ENCODE assay signal across 8 cellular contexts in the genomic region with DNA sequence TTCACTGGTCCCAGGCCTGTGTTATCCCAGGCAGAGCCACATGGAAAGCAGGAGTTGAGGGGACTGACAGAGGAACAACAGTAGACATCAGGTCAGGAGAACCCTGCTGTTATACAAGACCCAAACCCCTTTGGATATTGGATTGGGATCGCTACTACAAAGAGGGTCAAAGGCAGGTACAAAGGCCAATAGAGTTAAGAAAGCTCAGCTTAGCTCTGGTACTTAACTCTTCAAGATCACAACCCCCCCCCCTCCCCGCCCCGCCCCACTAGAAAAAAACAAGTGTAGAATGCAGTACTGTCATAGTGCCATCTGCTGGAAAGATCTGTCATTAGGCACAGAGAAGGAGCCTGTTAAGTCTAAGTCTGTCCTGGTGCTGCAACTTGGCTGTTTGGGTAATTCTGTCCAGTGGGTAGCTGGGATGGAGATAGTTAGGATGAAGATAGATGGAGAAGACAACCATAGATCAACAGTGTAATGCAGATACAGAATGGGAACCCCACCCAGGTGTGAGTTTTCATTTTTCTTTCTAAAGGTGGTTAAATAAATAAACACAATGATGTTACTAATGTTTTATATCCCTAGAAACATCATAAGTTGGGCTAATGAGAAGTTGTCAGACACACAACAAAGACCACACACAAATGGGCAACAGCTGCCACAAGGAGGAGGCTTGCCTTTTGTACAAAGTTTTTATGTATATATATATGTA. TPM values are rescaled to one million over a fixed set of nuclear protein-coding genes. Genes with fewer than 3 reads are reported as not detected.
DNase-seq lines count a peak whose midpoint lies in the region; ATAC-seq, FAIRE-seq and TF ChIP-seq lines count a peak whose summit lies in the region.

No MANE protein-coding gene starts in this region.

- CTCF ChIA-PET in HepG2 (lab: Yijun Ruan, JAX; ENCODE audit: low intra/inter-chr PET ratio, low total read pairs), result interaction anchor here (0.8 to 6.2 kb wide), 7 partner anchors 28 to 343 kb away, joined by 3 to 67 read pairs (median 17); a partner anchor contains a TSS

- FAIRE-seq in HepG2 (lab: Jason Lieb, UNC), result peak; percentile 81

- no TSS peak for BruUV-seq in HepG2 (replicated peaks; lab: Mats Ljungman, UMichigan)

- no peaks in the 10 kb centered on the region for H3K9me3 ChIP-seq in HepG2 (ENCODE audit: low read length)
- no peaks in the 10 kb centered on the region for H3K9me3 ChIP-seq in thoracic aorta

- POLR2A ChIA-PET in HepG2 (lab: Yijun Ruan, JAX), result interaction anchor here (1.1 to 5.3 kb wide), 5 partner anchors 11 to 195 kb away, joined by 4 to 44 read pairs (median 8); a partner anchor contains a TSS

- ATAC-seq in GM18907 (IDR thresholded peaks at IDR 0.05; ENCODE audit: unreplicated experiment), result peak; percentile 61
- ATAC-seq in HepG2, result peak; percentile 39
- no peak for ATAC-seq in thoracic aorta (ENCODE audit: insufficient number of reproducible peaks, low FRiP score, low read depth)

- H3K27me3 ChIP-seq in HepG2 (ENCODE audit: control insufficient read depth in 1 of 2, insufficient read depth in 2 of 2, low read length in 2 of 2) (peaks cover 4 to 6% of the 10 kb centered on the region in 2 experiments; a peak in 2 of 5 replicates), thoracic aorta (replicated peaks; ENCODE audit: insufficient read depth) (no peaks in the 10 kb centered on the region)

- 4% methylated on average over 3 of the region's 3 CpGs for WGBS in HepG2 (ENCODE audit: low lambda C conversion rate)

- TF ChIP-seq RAD21 in HepG2 (CRISPR knock-in tag; IDR thresholded peaks at IDR 0.05), result peak; percentile 56; the same call in 1 of the 2 replicates

- TF ChIP-seq EP300 in HepG2 (IDR thresholded peaks at IDR 0.05; ENCODE audit: low read depth in 2 of 2, low read length in 2 of 2), result no peak
- no peak for TF ChIP-seq EP300 in HepG2 (CRISPR knock-in tag; IDR thresholded peaks at IDR 0.05; ENCODE audit: borderline replicate concordance)

- no peak overlapping the region for H2AFZ ChIP-seq in HepG2 (ENCODE audit: low read length)

- DNase-seq in NCI-H1105 (lab: John Stamatoyannopoulos, UW) (peak; percentile 26), T-helper 1 cell (peak in 4 of 5 donors; percentile 23 to 76 (median 42)), dedifferentiated amniotic fluid mesenchymal stem cell (ENCODE audit: extremely low spot score) (peak; percentile 63), HepG2 (ENCODE audit: low spot score) (peak; percentile 83), thoracic aorta (ENCODE audit: low spot score) (no peak), mesenteric fat pad (ENCODE audit: low spot score) (no peak)

- H3K4me2 ChIP-seq in HepG2 (ENCODE audit: low read depth, low read length), result peak overlapping the region; percentile 16; the same call in 1 of the 2 replicates

- no peak for TF ChIP-seq POLR2A in HepG2 (IDR thresholded peaks at IDR 0.05; ENCODE audit: insufficient read depth in 1 of 2, low read depth in 2 of 2, low read length in 2 of 2)

- H3K27ac ChIP-seq in C4-2B (no peak overlapping the region), HepG2 (ENCODE audit: extremely low read length, insufficient read depth, low read length) (no peak overlapping the region), thoracic aorta (peak overlapping the region; percentile 12 to 40)

- in situ Hi-C loops in HepG2 (cut with HindIII; ENCODE audit: extremely low pct_ligation_motif_present, low pct_unique_long_range_greater_than_20kb), result loop anchor here (5.0 kb wide), 1 partner anchor 78 kb away; no protein-coding TSS in a partner anchor

- TF ChIP-seq CTCF in C4-2B (conservative IDR thresholded peaks at IDR 0.05) (peak; percentile 75), HepG2 (CRISPR knock-in tag; IDR thresholded peaks at IDR 0.05) (peak; percentile 87), thoracic aorta (IDR thresholded peaks at IDR 0.05) (peak; percentile 48)

- H3K36me3 ChIP-seq in HepG2 (replicated peaks in 1 of 2; ENCODE audit: control insufficient read depth in 1 of 2, insufficient read depth in 2 of 2, low read length in 2 of 2), result no peaks in the 10 kb centered on the region
- peaks cover 50% of the 10 kb centered on the region for H3K36me3 ChIP-seq in thoracic aorta

- no peaks in the 10 kb centered on the region for H3K79me2 ChIP-seq in HepG2 (ENCODE audit: insufficient read depth, low read length)

- intact Hi-C loops in HepG2 (cut with micrococcal nuclease; ENCODE audit: unreplicated experiment), result loop anchor here (1.0 kb wide), 6 partner anchors 28 to 343 kb away; no protein-coding TSS in a partner anchor

- no peak overlapping the region for H3K9ac ChIP-seq in HepG2 (ENCODE audit: insufficient read depth, low read depth, low read length)

- H3K4me3 ChIP-seq in HepG2 (replicated peaks in 1 of 3; ENCODE audit: insufficient read depth in 1 of 3, low read depth in 2 of 3, low read length in 3 of 3) (no peak overlapping the region), thoracic aorta (no peak overlapping the region)

- H3K4me1 ChIP-seq in HepG2 (ENCODE audit: insufficient read depth, low read length), result peaks cover 45% of the 10 kb centered on the region
- H3K4me1 ChIP-seq in thoracic aorta (ENCODE audit: control insufficient read depth in 1 of 2, low read depth in 2 of 2), result no peaks in the 10 kb centered on the region

- H4K20me1 ChIP-seq in HepG2 (ENCODE audit: insufficient read depth, low read length), result no peaks in the 10 kb centered on the region

RNA-seq across cellular contexts. Expression of a gene that starts 17.2 kb away (rescaled TPM):
- total RNA-seq in HepG2 (2016; rRNA removed; fragmentation: Illumina TruSeq; extraction: Trizol) (not detected in 2 replicates), thoracic aorta (under 1 TPM in 1 of 2 donors, not detected in 1; 0.28 TPM), mesenteric fat pad (0.39 TPM)
- total RNA-seq in HepG2 (2016; cell fraction: cytosol; rRNA removed; fragmentation: Illumina TruSeq; extraction: Trizol; ENCODE audit: low read depth), result not detected in 2 replicates
- not detected in 2 replicates for total RNA-seq in HepG2 (2016; cell fraction: insoluble cytoplasmic fraction; rRNA removed; fragmentation: Illumina TruSeq; extraction: Trizol)
- total RNA-seq in HepG2 (2016; cell fraction: membrane; rRNA removed; fragmentation: Illumina TruSeq; extraction: Trizol), result not detected in 2 replicates
- total RNA-seq in HepG2 (2016; cell fraction: nucleus; rRNA removed; fragmentation: Illumina TruSeq; extraction: Trizol), result not detected in 2 replicates
- 0.20 and 0.31 TPM in 2 replicates for polyA plus RNA-seq in HepG2 (2011; rRNA removed)
- 0.04 and 0.05 TPM in 2 replicates for polyA plus RNA-seq in HepG2 (2011; cell fraction: cytosol; rRNA removed)
- 1.1 and 1.9 TPM in 2 replicates for polyA plus RNA-seq in HepG2 (2011; cell fraction: nucleus; rRNA removed)
- 0.21 and 0.67 TPM in 2 replicates for polyA plus RNA-seq in HepG2 (2012)
- not detected in 2 replicates for polyA plus RNA-seq in HepG2 (2016; cell fraction: cytosol; fragmentation: Illumina TruSeq; extraction: Trizol; ENCODE audit: low read depth)
- polyA plus RNA-seq in HepG2 (2016; cell fraction: insoluble cytoplasmic fraction; fragmentation: Illumina TruSeq; extraction: Trizol; ENCODE audit: low read depth), result not detected in 2 replicates
- not detected in 2 replicates for polyA plus RNA-seq in HepG2 (2016; cell fraction: membrane; fragmentation: Illumina TruSeq; extraction: Trizol; ENCODE audit: low read depth)
- polyA plus RNA-seq in HepG2 (2016; cell fraction: nucleus; fragmentation: Illumina TruSeq; extraction: Trizol; ENCODE audit: insufficient read depth, low read depth), result not detected in 2 replicates
- polyA minus RNA-seq in HepG2 (2011; rRNA and poly(A)+ RNA removed; ENCODE audit: low replicate concordance), result 0.26 and 0.30 TPM in 2 replicates
- polyA minus RNA-seq in HepG2 (2011; cell fraction: cytosol; rRNA and poly(A)+ RNA removed), result not detected in 2 replicates
- 0.25 and 0.90 TPM in 2 replicates for polyA minus RNA-seq in HepG2 (2011; cell fraction: nucleus; rRNA and poly(A)+ RNA removed)

RNA-seq across cellular contexts. Expression of a gene that starts 18.7 kb away (rescaled TPM):
- total RNA-seq in HepG2 (2016; rRNA removed; fragmentation: Illumina TruSeq; extraction: Trizol) (0.52 and 1.5 TPM in 2 replicates), thoracic aorta (100 to 1,000 TPM in 1 of 2 donors, 10 to 100 TPM in 1; 75.9 to 731 TPM), mesenteric fat pad (53.8 TPM)
- 1.3 and 3.6 TPM in 2 replicates for total RNA-seq in HepG2 (2016; cell fraction: cytosol; rRNA removed; fragmentation: Illumina TruSeq; extraction: Trizol; ENCODE audit: low read depth)
- total RNA-seq in HepG2 (2016; cell fraction: insoluble cytoplasmic fraction; rRNA removed; fragmentation: Illumina TruSeq; extraction: Trizol), result 0.61 and 1.6 TPM in 2 replicates
- 0.71 and 0.76 TPM in 2 replicates for total RNA-seq in HepG2 (2016; cell fraction: membrane; rRNA removed; fragmentation: Illumina TruSeq; extraction: Trizol)
- total RNA-seq in HepG2 (2016; cell fraction: nucleus; rRNA removed; fragmentation: Illumina TruSeq; extraction: Trizol), result 1.2 and 2.0 TPM in 2 replicates
- polyA plus RNA-seq in HepG2 (2011; rRNA removed), result 2.1 and 2.9 TPM in 2 replicates
- polyA plus RNA-seq in HepG2 (2011; cell fraction: cytosol; rRNA removed), result 0.87 and 0.90 TPM in 2 replicates
- 7.7 and 10.1 TPM in 2 replicates for polyA plus RNA-seq in HepG2 (2011; cell fraction: nucleus; rRNA removed)
- polyA plus RNA-seq in HepG2 (2012), result 2.0 and 2.8 TPM in 2 replicates
- 0.17 and 0.28 TPM in 2 replicates for polyA plus RNA-seq in HepG2 (2016; cell fraction: cytosol; fragmentation: Illumina TruSeq; extraction: Trizol; ENCODE audit: low read depth)
- polyA plus RNA-seq in HepG2 (2016; cell fraction: insoluble cytoplasmic fraction; fragmentation: Illumina TruSeq; extraction: Trizol; ENCODE audit: low read depth), result 0.76 and 1.0 TPM in 2 replicates
- 0.27 and 0.43 TPM in 2 replicates for polyA plus RNA-seq in HepG2 (2016; cell fraction: membrane; fragmentation: Illumina TruSeq; extraction: Trizol; ENCODE audit: low read depth)
- polyA plus RNA-seq in HepG2 (2016; cell fraction: nucleus; fragmentation: Illumina TruSeq; extraction: Trizol; ENCODE audit: insufficient read depth, low read depth), result 3.6 and 4.3 TPM in 2 replicates
- polyA minus RNA-seq in HepG2 (2011; rRNA and poly(A)+ RNA removed; ENCODE audit: low replicate concordance), result 5.4 and 70.7 TPM in 2 replicates
- 0.97 and 1.6 TPM in 2 replicates for polyA minus RNA-seq in HepG2 (2011; cell fraction: cytosol; rRNA and poly(A)+ RNA removed)
- polyA minus RNA-seq in HepG2 (2011; cell fraction: nucleus; rRNA and poly(A)+ RNA removed), result 14.7 and 14.8 TPM in 2 replicates

RNA-seq across cellular contexts. Expression of a gene that starts 28.7 kb away (rescaled TPM):
- total RNA-seq in HepG2 (2016; rRNA removed; fragmentation: Illumina TruSeq; extraction: Trizol), result 8.6 and 16.9 TPM in 2 replicates
- 4.6 and 5.4 TPM in 2 replicates for total RNA-seq in HepG2 (2016; cell fraction: cytosol; rRNA removed; fragmentation: Illumina TruSeq; extraction: Trizol; ENCODE audit: low read depth)
- 8.2 and 17.2 TPM in 2 replicates for total RNA-seq in HepG2 (2016; cell fraction: insoluble cytoplasmic fraction; rRNA removed; fragmentation: Illumina TruSeq; extraction: Trizol)
- total RNA-seq in HepG2 (2016; cell fraction: membrane; rRNA removed; fragmentation: Illumina TruSeq; extraction: Trizol), result 13.8 and 15.6 TPM in 2 replicates
- total RNA-seq in HepG2 (2016; cell fraction: nucleus; rRNA removed; fragmentation: Illumina TruSeq; extraction: Trizol), result 15.9 and 21.6 TPM in 2 replicates
- polyA plus RNA-seq in HepG2 (2011; rRNA removed), result 45.2 and 80.6 TPM in 2 replicates
- 49.4 and 54.8 TPM in 2 replicates for polyA plus RNA-seq in HepG2 (2011; cell fraction: cytosol; rRNA removed)
- polyA plus RNA-seq in HepG2 (2011; cell fraction: nucleus; rRNA removed), result 70.7 and 85.9 TPM in 2 replicates
- polyA plus RNA-seq in HepG2 (2012), result 45.8 and 84.6 TPM in 2 replicates
- polyA plus RNA-seq in HepG2 (2016; cell fraction: cytosol; fragmentation: Illumina TruSeq; extraction: Trizol; ENCODE audit: low read depth), result 6.5 and 7.4 TPM in 2 replicates
- 8.2 and 10.9 TPM in 2 replicates for polyA plus RNA-seq in HepG2 (2016; cell fraction: insoluble cytoplasmic fraction; fragmentation: Illumina TruSeq; extraction: Trizol; ENCODE audit: low read depth)
- 11.6 and 13.0 TPM in 2 replicates for polyA plus RNA-seq in HepG2 (2016; cell fraction: membrane; fragmentation: Illumina TruSeq; extraction: Trizol; ENCODE audit: low read depth)
- polyA plus RNA-seq in HepG2 (2016; cell fraction: nucleus; fragmentation: Illumina TruSeq; extraction: Trizol; ENCODE audit: insufficient read depth, low read depth), result 22.9 and 23.5 TPM in 2 replicates
- polyA minus RNA-seq in HepG2 (2011; rRNA and poly(A)+ RNA removed; ENCODE audit: low replicate concordance), result 73.0 and 241 TPM in 2 replicates
- 55.0 and 77.3 TPM in 2 replicates for polyA minus RNA-seq in HepG2 (2011; cell fraction: cytosol; rRNA and poly(A)+ RNA removed)
- polyA minus RNA-seq in HepG2 (2011; cell fraction: nucleus; rRNA and poly(A)+ RNA removed), result 23.4 and 37.7 TPM in 2 replicates
- total RNA-seq in thoracic aorta, result 100 to 1,000 TPM; 158 to 209 TPM
- 113 TPM for total RNA-seq in mesenteric fat pad

RNA-seq across cellular contexts. Expression of a gene that starts 28.9 kb away (rescaled TPM):
- total RNA-seq in HepG2 (2016; rRNA removed; fragmentation: Illumina TruSeq; extraction: Trizol) (210 and 289 TPM in 2 replicates), thoracic aorta (10 to 100 TPM; 27.8 to 30.5 TPM), mesenteric fat pad (54.8 TPM)
- 154 and 171 TPM in 2 replicates for total RNA-seq in HepG2 (2016; cell fraction: cytosol; rRNA removed; fragmentation: Illumina TruSeq; extraction: Trizol; ENCODE audit: low read depth)
- total RNA-seq in HepG2 (2016; cell fraction: insoluble cytoplasmic fraction; rRNA removed; fragmentation: Illumina TruSeq; extraction: Trizol), result 224 and 314 TPM in 2 replicates
- total RNA-seq in HepG2 (2016; cell fraction: membrane; rRNA removed; fragmentation: Illumina TruSeq; extraction: Trizol), result 131 and 139 TPM in 2 replicates
- total RNA-seq in HepG2 (2016; cell fraction: nucleus; rRNA removed; fragmentation: Illumina TruSeq; extraction: Trizol), result 137 and 144 TPM in 2 replicates
- 329 and 354 TPM in 2 replicates for polyA plus RNA-seq in HepG2 (2011; rRNA removed)
- polyA plus RNA-seq in HepG2 (2011; cell fraction: cytosol; rRNA removed), result 348 and 362 TPM in 2 replicates
- polyA plus RNA-seq in HepG2 (2011; cell fraction: nucleus; rRNA removed), result 327 and 362 TPM in 2 replicates
- polyA plus RNA-seq in HepG2 (2012), result 137 and 192 TPM in 2 replicates
- polyA plus RNA-seq in HepG2 (2016; cell fraction: cytosol; fragmentation: Illumina TruSeq; extraction: Trizol; ENCODE audit: low read depth), result 39.5 and 40.9 TPM in 2 replicates
- 294 and 308 TPM in 2 replicates for polyA plus RNA-seq in HepG2 (2016; cell fraction: insoluble cytoplasmic fraction; fragmentation: Illumina TruSeq; extraction: Trizol; ENCODE audit: low read depth)
- 72.5 and 74.3 TPM in 2 replicates for polyA plus RNA-seq in HepG2 (2016; cell fraction: membrane; fragmentation: Illumina TruSeq; extraction: Trizol; ENCODE audit: low read depth)
- 212 and 229 TPM in 2 replicates for polyA plus RNA-seq in HepG2 (2016; cell fraction: nucleus; fragmentation: Illumina TruSeq; extraction: Trizol; ENCODE audit: insufficient read depth, low read depth)
- 563 and 739 TPM in 2 replicates for polyA minus RNA-seq in HepG2 (2011; rRNA and poly(A)+ RNA removed; ENCODE audit: low replicate concordance)
- 136 and 191 TPM in 2 replicates for polyA minus RNA-seq in HepG2 (2011; cell fraction: cytosol; rRNA and poly(A)+ RNA removed)
- 169 and 174 TPM in 2 replicates for polyA minus RNA-seq in HepG2 (2011; cell fraction: nucleus; rRNA and poly(A)+ RNA removed)

RNA-seq across cellular contexts. Expression of a gene that starts 56.6 kb away (rescaled TPM):
- total RNA-seq in HepG2 (2016; rRNA removed; fragmentation: Illumina TruSeq; extraction: Trizol) (130 and 141 TPM in 2 replicates), thoracic aorta (10 to 100 TPM; 31.4 to 47.7 TPM), mesenteric fat pad (20.8 TPM)
- 124 and 143 TPM in 2 replicates for total RNA-seq in HepG2 (2016; cell fraction: cytosol; rRNA removed; fragmentation: Illumina TruSeq; extraction: Trizol; ENCODE audit: low read depth)
- 128 and 148 TPM in 2 replicates for total RNA-seq in HepG2 (2016; cell fraction: insoluble cytoplasmic fraction; rRNA removed; fragmentation: Illumina TruSeq; extraction: Trizol)
- 134 and 154 TPM in 2 replicates for total RNA-seq in HepG2 (2016; cell fraction: membrane; rRNA removed; fragmentation: Illumina TruSeq; extraction: Trizol)
- 82.9 and 84.6 TPM in 2 replicates for total RNA-seq in HepG2 (2016; cell fraction: nucleus; rRNA removed; fragmentation: Illumina TruSeq; extraction: Trizol)
- 64.7 and 74.4 TPM in 2 replicates for polyA plus RNA-seq in HepG2 (2011; rRNA removed)
- polyA plus RNA-seq in HepG2 (2011; cell fraction: cytosol; rRNA removed), result 49.6 and 52.3 TPM in 2 replicates
- 90.4 and 93.9 TPM in 2 replicates for polyA plus RNA-seq in HepG2 (2011; cell fraction: nucleus; rRNA removed)
- polyA plus RNA-seq in HepG2 (2012), result 58.5 and 83.9 TPM in 2 replicates
- polyA plus RNA-seq in HepG2 (2016; cell fraction: cytosol; fragmentation: Illumina TruSeq; extraction: Trizol; ENCODE audit: low read depth), result 42.0 and 47.4 TPM in 2 replicates
- polyA plus RNA-seq in HepG2 (2016; cell fraction: insoluble cytoplasmic fraction; fragmentation: Illumina TruSeq; extraction: Trizol; ENCODE audit: low read depth), result 106 and 115 TPM in 2 replicates
- 86.6 and 89.8 TPM in 2 replicates for polyA plus RNA-seq in HepG2 (2016; cell fraction: membrane; fragmentation: Illumina TruSeq; extraction: Trizol; ENCODE audit: low read depth)
- polyA plus RNA-seq in HepG2 (2016; cell fraction: nucleus; fragmentation: Illumina TruSeq; extraction: Trizol; ENCODE audit: insufficient read depth, low read depth), result 118 and 127 TPM in 2 replicates
- 39.3 and 43.1 TPM in 2 replicates for polyA minus RNA-seq in HepG2 (2011; rRNA and poly(A)+ RNA removed; ENCODE audit: low replicate concordance)
- 27.3 and 39.3 TPM in 2 replicates for polyA minus RNA-seq in HepG2 (2011; cell fraction: cytosol; rRNA and poly(A)+ RNA removed)
- 50.6 and 59.4 TPM in 2 replicates for polyA minus RNA-seq in HepG2 (2011; cell fraction: nucleus; rRNA and poly(A)+ RNA removed)

Comparison
In these comparisons a context has a peak if more than half of its experiments do, and no peak if none do; other contexts are left out.
1. H3K27ac ChIP-seq: peak in thoracic aorta (2 of 2); none in C4-2B (single experiment) and HepG2 (single experiment).
2. DNase-seq: peak in NCI-H1105 (single experiment), T-helper 1 cell (4 of 5), dedifferentiated amniotic fluid mesenchymal stem cell (single experiment) and HepG2 (single experiment); none in thoracic aorta (single experiment) and mesenteric fat pad (single experiment).
3. RNA of a gene that starts 18.7 kb away (total RNA-seq): 75.9 to 731 TPM in thoracic aorta and 53.8 TPM in mesenteric fat pad (single experiment); 0.52 to 3.6 TPM in HepG2; every median in the first group is over 10 times any median in the second.
4. Peak in every context shown above with its lines, with median percentiles within 50 percentile points of each other: CTCF ChIP-seq.